In genomic region chr3:122984650-122985049, GRCh38 we compare ENCODE assay signal across 14 cellular contexts. TPM values are rescaled to one million over a fixed set of nuclear protein-coding genes. Genes with fewer than 3 reads are reported as not detected.
A peak's percentile ranks its signal among the peaks of the same experiment; 100 is the strongest.
DNase-seq lines count a peak whose midpoint lies in the region; ATAC-seq and TF ChIP-seq lines count a peak whose summit lies in the region.
"Had no signal": no experiment of that assay in that cellular context is flagged by ENCODE, and none has a peak within 500 bp of the region (broad histone marks: within the 10 kb centered on the region; RNA-seq: fewer than 3 reads in every experiment).

No MANE protein-coding gene starts in this region.

- H3K4me1 Mint-ChIP-seq in glutamatergic neuron (ENCODE audit: low read depth, unreplicated experiment) (peaks cover 68% of the 10 kb centered on the region), neural progenitor cell (peaks cover 90% of the 10 kb centered on the region)
- H3K4me1 Mint-ChIP-seq: CD4-positive, CD25-positive, alpha-beta regulatory T cell had no signal

- DNase-seq in OCI-LY7 (ENCODE audit: low spot score) (peak; percentile 16), glutamatergic neuron (no peak), neural progenitor cell (ENCODE audit: low spot score) (no peak), stomach (no peak), AML-193 (lab: John Stamatoyannopoulos, UW) (no peak)
- DNase-seq: CD4-positive, CD25-positive, alpha-beta regulatory T cell; DMS79; HCEC 1CT; HFFc6 had no signal

- H3K27ac ChIP-seq in BLaER1 treated with 17β-estradiol and CSF1 and Interleukin-3, amounts not matched to agents 10 nM and 100 nM = peak overlapping the region in 1 of 11 experiments; percentile 36; a peak in 1 of 22 replicates
- no peak overlapping the region for H3K27ac ChIP-seq in OCI-LY7 (ENCODE audit: low read depth, low read length, poor library complexity, severe bottlenecking)
- H3K27ac ChIP-seq in neural progenitor cell = no peak overlapping the region
- H3K27ac ChIP-seq in stomach = no peak overlapping the region
- H3K27ac ChIP-seq: HL-60 had no signal

- H3K36me3 Mint-ChIP-seq in glutamatergic neuron (ENCODE audit: unreplicated experiment) = no peaks in the 10 kb centered on the region
- H3K36me3 Mint-ChIP-seq in neural progenitor cell = peaks cover 3% of the 10 kb centered on the region
- H3K36me3 Mint-ChIP-seq: CD4-positive, CD25-positive, alpha-beta regulatory T cell had no signal

- no peaks in the 10 kb centered on the region; a peak in 1 of 22 replicates for H3K27me3 ChIP-seq in BLaER1 treated with 17β-estradiol and CSF1 and Interleukin-3, amounts not matched to agents 10 nM and 100 nM
- H3K27me3 ChIP-seq in neural progenitor cell (no peaks in the 10 kb centered on the region), stomach (peaks cover 0 to 44% (median 14%) of the 10 kb centered on the region in 3 donors)

- H3K4me3 Mint-ChIP-seq in glutamatergic neuron (ENCODE audit: unreplicated experiment) (peak overlapping the region; percentile 49), neural progenitor cell (no peak overlapping the region)
- H3K4me3 Mint-ChIP-seq: CD4-positive, CD25-positive, alpha-beta regulatory T cell; HFFc6 had no signal

- no peak for TF ChIP-seq EP300 in stomach (IDR thresholded peaks at IDR 0.05)

- WGBS in stomach, 5 donors = 79 to 92% (median 88%) methylated on average over 3 of the region's 3 CpGs

- peaks cover 31% of the 10 kb centered on the region for H3K9me3 Mint-ChIP-seq in glutamatergic neuron (ENCODE audit: unreplicated experiment)
- no peaks in the 10 kb centered on the region for H3K9me3 Mint-ChIP-seq in neural progenitor cell
- H3K9me3 Mint-ChIP-seq: CD4-positive, CD25-positive, alpha-beta regulatory T cell; HFFc6 had no signal

- H3K27ac Mint-ChIP-seq in glutamatergic neuron (ENCODE audit: unreplicated experiment) (no peak overlapping the region), neural progenitor cell (peak overlapping the region; percentile 91)
- H3K27ac Mint-ChIP-seq: CD4-positive, CD25-positive, alpha-beta regulatory T cell; HFFc6 had no signal

- H3K27me3 Mint-ChIP-seq in glutamatergic neuron (ENCODE audit: unreplicated experiment) = peaks cover 23% of the 10 kb centered on the region
- peaks cover 2% of the 10 kb centered on the region for H3K27me3 Mint-ChIP-seq in neural progenitor cell (ENCODE audit: insufficient read depth, low read depth)

- no peak for TF ChIP-seq POLR2A in stomach (IDR thresholded peaks at IDR 0.05)

- H3K9ac ChIP-seq in BLaER1 treated with 17β-estradiol and CSF1 and Interleukin-3, amounts not matched to agents 10 nM and 100 nM = no peak overlapping the region
- H3K9ac ChIP-seq in neural progenitor cell = no peak overlapping the region

- no peaks in the 10 kb centered on the region for H3K36me3 ChIP-seq in BLaER1 treated with 17β-estradiol and CSF1 and Interleukin-3, amounts not matched to agents 10 nM and 100 nM
- H3K36me3 ChIP-seq in OCI-LY7 (ENCODE audit: insufficient read depth, low read length) (no peaks in the 10 kb centered on the region), neural progenitor cell (no peaks in the 10 kb centered on the region), stomach (no peaks in the 10 kb centered on the region)

- POLR2A ChIA-PET in OCI-LY7 (lab: Charles Lee) = interaction anchor here (0.6 to 0.7 kb wide), 3 partner anchors 151 to 422 kb away, joined by 3 to 4 read pairs (median 4); no protein-coding TSS in a partner anchor

- no peaks in the 10 kb centered on the region; a peak in 1 of 22 replicates for H4K20me1 ChIP-seq in BLaER1 treated with 17β-estradiol and CSF1 and Interleukin-3, amounts not matched to agents 10 nM and 100 nM
- no peaks in the 10 kb centered on the region for H4K20me1 ChIP-seq in OCI-LY7 (ENCODE audit: insufficient read depth, low read length)
- peaks cover 17% of the 10 kb centered on the region for H4K20me1 ChIP-seq in neural progenitor cell (ENCODE audit: low read depth)

- no peak for ATAC-seq in HG02870 (IDR thresholded peaks at IDR 0.05; ENCODE audit: unreplicated experiment)

- H3K4me2 ChIP-seq in BLaER1 treated with 17β-estradiol and CSF1 and Interleukin-3, amounts not matched to agents 10 nM and 100 nM = peak overlapping the region; percentile 23 to 87 (median 80); a peak in 21 of 22 replicates
- peak overlapping the region; percentile 15; the same call in 1 of the 2 replicates for H3K4me2 ChIP-seq in OCI-LY7 (ENCODE audit: low read length)
- peak overlapping the region; percentile 11 for H3K4me2 ChIP-seq in neural progenitor cell

- no peaks in the 10 kb centered on the region for H3K9me2 ChIP-seq in OCI-LY7 (ENCODE audit: insufficient read depth, low read length)

- peaks cover 14 to 90% (median 70%) of the 10 kb centered on the region in 10 experiments for H3K4me1 ChIP-seq in BLaER1 treated with 17β-estradiol and CSF1 and Interleukin-3, amounts not matched to agents 10 nM and 100 nM
- H3K4me1 ChIP-seq in OCI-LY7 (ENCODE audit: insufficient read depth, low read length, poor library complexity, severe bottlenecking) = peaks cover under 1% of the 10 kb centered on the region
- H3K4me1 ChIP-seq in neural progenitor cell = peaks cover 69% of the 10 kb centered on the region
- H3K4me1 ChIP-seq in stomach = peaks cover 0 to 9% (median 0%) of the 10 kb centered on the region in 4 donors

- peak overlapping the region in 1 of 10 experiments; percentile 6; a peak in 1 of 20 replicates for H3K4me3 ChIP-seq in BLaER1 treated with 17β-estradiol and CSF1 and Interleukin-3, amounts not matched to agents 10 nM and 100 nM
- H3K4me3 ChIP-seq in OCI-LY7 (ENCODE audit: low read depth, low read length, poor library complexity, severe bottlenecking) (no peak overlapping the region), neural progenitor cell (no peak overlapping the region), stomach (no peak overlapping the region)

- H2AFZ ChIP-seq in OCI-LY7 (ENCODE audit: low read length) (no peak overlapping the region), neural progenitor cell (replicated peaks) (no peak overlapping the region)

- no peak for TF ChIP-seq CTCF in OCI-LY7 (conservative IDR thresholded peaks at IDR 0.05; ENCODE audit: low read length)
- TF ChIP-seq CTCF in glutamatergic neuron (IDR thresholded peaks at IDR 0.05; ENCODE audit: partially characterized antibody, unreplicated experiment) = no peak
- TF ChIP-seq CTCF in neural progenitor cell (IDR thresholded peaks at IDR 0.05) = no peak
- TF ChIP-seq CTCF in stomach (IDR thresholded peaks at IDR 0.05) = no peak

- H3K79me2 ChIP-seq in OCI-LY7 (ENCODE audit: insufficient read depth, low read depth, low read length) (no peaks in the 10 kb centered on the region), neural progenitor cell (ENCODE audit: low read depth) (no peaks in the 10 kb centered on the region)

- intact Hi-C loops in OCI-LY7 (cut with micrococcal nuclease; ENCODE audit: unreplicated experiment) (no loop called here), stomach (cut with DNase I; ENCODE audit: low total_unique reads) (no loop called here)

- no TSS peak for BruUV-seq in OCI-LY7 (replicated peaks; lab: Mats Ljungman, UMichigan)

- CTCF ChIA-PET in OCI-LY7 (lab: Charles Lee; ENCODE audit: unreplicated experiment) = no interaction called here

- H3F3A ChIP-seq in neural progenitor cell (ENCODE audit: low read depth) = peaks cover 58% of the 10 kb centered on the region

- H3K9me3 ChIP-seq in BLaER1 treated with 17β-estradiol and CSF1 and Interleukin-3, amounts not matched to agents 10 nM and 100 nM (replicated peaks in 1 of 11) = no peaks in the 10 kb centered on the region
- H3K9me3 ChIP-seq in OCI-LY7 (ENCODE audit: low read length) = no peaks in the 10 kb centered on the region
- H3K9me3 ChIP-seq in neural progenitor cell (ENCODE audit: low read depth) = no peaks in the 10 kb centered on the region
- H3K9me3 ChIP-seq in stomach = no peaks in the 10 kb centered on the region

RNA-seq across cellular contexts. Expression of gene SEMA5B, which starts 42.9 kb away (rescaled TPM):
- 0.13 and 0.41 TPM in 2 replicates for total RNA-seq in OCI-LY7 (2014; rRNA removed; shearing (Covaris generic))
- total RNA-seq in OCI-LY7 (2022) = 1.2 and 2.3 TPM in 2 replicates
- 61.1 TPM for total RNA-seq in glutamatergic neuron (ENCODE audit: unreplicated experiment)
- total RNA-seq in neural progenitor cell (ENCODE audit: low replicate concordance) = 10.1 and 25.6 TPM in 2 replicates
- total RNA-seq in stomach = 10 to 100 TPM in 1 of 5 donors, 1 to 10 TPM in 2, not detected in 2; 1.8 to 27.2 (median 1.9) TPM
- under 1 TPM; 0.15 to 0.25 (median 0.25) TPM for polyA plus RNA-seq in stomach
- total RNA-seq: CD4-positive, CD25-positive, alpha-beta regulatory T cell; H4; HFFc6 had no signal
- polyA plus RNA-seq: BJ had no signal

Comparison
In these comparisons a context has a peak if more than half of its experiments do, and no peak if none do; other contexts are left out.
1. H3K4me2 ChIP-seq: peak in every context shown above with its lines; median percentile 80 in BLaER1 treated with 17β-estradiol and CSF1 and Interleukin-3, amounts not matched to agents 10 nM and 100 nM; 15 in OCI-LY7; 11 in neural progenitor cell.